In the genomic region with DNA sequence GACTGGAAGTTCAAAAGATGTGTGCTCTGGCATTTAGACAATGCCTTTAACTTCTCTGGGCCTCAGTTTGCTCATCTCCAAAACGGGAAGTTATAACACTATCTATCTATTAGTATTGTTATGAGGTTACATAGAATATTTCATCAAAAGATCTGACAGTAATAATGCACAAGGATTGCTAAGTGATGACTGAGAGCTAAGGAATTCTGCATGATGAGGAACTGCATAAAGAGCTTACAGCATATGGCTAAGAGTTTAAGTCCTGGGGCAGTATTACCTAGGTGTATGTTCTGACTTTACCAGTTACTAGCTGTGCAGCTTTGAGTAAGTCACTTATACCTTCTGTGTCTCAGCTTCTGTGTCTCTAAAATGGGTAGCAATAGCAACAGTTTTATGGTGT, we compare ENCODE assay signal across 16 cellular contexts.
DNase-seq lines count a peak whose midpoint lies in the region; TF ChIP-seq lines count a peak whose summit lies in the region.
"Had no signal": no experiment of that assay in that cellular context is flagged by ENCODE, and none has a peak within 500 bp of the region (broad histone marks: within the 10 kb centered on the region; RNA-seq: fewer than 3 reads in every experiment).

No MANE protein-coding gene starts in this region.

- H3K27me3 ChIP-seq in GM23248 (replicated peaks; ENCODE audit: insufficient read depth) (peaks cover 18% of the 10 kb centered on the region), A673 (replicated peaks; ENCODE audit: insufficient read depth, low read depth, low read length, poor library complexity) (no peaks in the 10 kb centered on the region)
- H3K27me3 ChIP-seq: adrenal gland had no signal

- CTCF ChIA-PET in A673 (lab: Charles Lee), result no interaction called here

- peaks cover 16% of the 10 kb centered on the region for H3K27me3 Mint-ChIP-seq in type B pancreatic cell

- H3K9me2 ChIP-seq in GM23248 (ENCODE audit: insufficient read depth), result no peaks in the 10 kb centered on the region

- intact Hi-C loops in A673 (cut with micrococcal nuclease; ENCODE audit: unreplicated experiment) (no loop called here), cardiac septum (cut with DNase I) (no loop called here)

- no peaks in the 10 kb centered on the region for H3K9me3 ChIP-seq in GM23248 (ENCODE audit: low read depth)
- no peaks in the 10 kb centered on the region for H3K9me3 ChIP-seq in A673 (ENCODE audit: low read depth, low read length, poor library complexity, severe bottlenecking)
- H3K9me3 ChIP-seq: adrenal gland had no signal

- H3K27ac ChIP-seq in GM23248 (no peak overlapping the region), A673 (ENCODE audit: low read depth, low read length, poor library complexity, severe bottlenecking) (no peak overlapping the region)
- H3K27ac ChIP-seq: adrenal gland had no signal

- in situ Hi-C loops in GM23248 (cut with MboI), result no loop called here

- H3K79me2 ChIP-seq in GM23248 (ENCODE audit: insufficient read depth), result no peaks in the 10 kb centered on the region

- H3K4me3 Mint-ChIP-seq in type B pancreatic cell, result no peak overlapping the region
- H3K4me3 Mint-ChIP-seq: activated T-helper 17 cell treated with anti-CD3 and anti-CD28 coated beads, Interleukin-2, amount 50 U/mL, for 72 hours had no signal

- H3K4me3 ChIP-seq in GM23248 (no peak overlapping the region), epithelial cell of esophagus (ENCODE audit: low read length) (no peak overlapping the region), retinal pigment epithelial cell (ENCODE audit: low read length) (no peak overlapping the region), A673 (ENCODE audit: low read depth, low read length, poor library complexity, severe bottlenecking) (no peak overlapping the region)
- H3K4me3 ChIP-seq: adrenal gland had no signal

- no TSS peak for BruUV-seq in A673 (replicated peaks; lab: Mats Ljungman, UMichigan)

- WGBS in GM23248 (ENCODE audit: low coverage in 1 of 2, low lambda C conversion rate in 2 of 2, missing lambda C conversion rate in 2 of 2), 2 experiments, result 24 to 44% methylated on average over 1 of the region's 1 CpG

- H3K4me1 Mint-ChIP-seq in type B pancreatic cell (ENCODE audit: unreplicated experiment), result peaks cover 7% of the 10 kb centered on the region

- H3K9ac ChIP-seq in GM23248, result no peak overlapping the region

- TF ChIP-seq CTCF in epithelial cell of esophagus (IDR thresholded peaks at IDR 0.05; ENCODE audit: insufficient read depth, low read depth, low read length, missing control alignments), result no peak
- no peak for TF ChIP-seq CTCF in retinal pigment epithelial cell (conservative IDR thresholded peaks at IDR 0.05; ENCODE audit: low read depth, low read length)
- TF ChIP-seq CTCF in A673 (conservative IDR thresholded peaks at IDR 0.05; ENCODE audit: low read depth, low read length), result no peak
- no peak for TF ChIP-seq CTCF in type B pancreatic cell (conservative IDR thresholded peaks at IDR 0.05)

- no peaks in the 10 kb centered on the region for H3K36me3 Mint-ChIP-seq in type B pancreatic cell

- H3K27ac Mint-ChIP-seq in type B pancreatic cell, result no peak overlapping the region
- H3K27ac Mint-ChIP-seq: activated T-helper 17 cell treated with anti-CD3 and anti-CD28 coated beads, Interleukin-2, amount 50 U/mL, for 72 hours had no signal

- no peak overlapping the region for H3K4me2 ChIP-seq in GM23248 (ENCODE audit: unreplicated experiment)

- H4K20me1 ChIP-seq in GM23248 (ENCODE audit: insufficient read depth), result no peaks in the 10 kb centered on the region

- H2AFZ ChIP-seq in GM23248, result no peak overlapping the region

- H3F3A ChIP-seq in GM23248 (ENCODE audit: insufficient read depth), result peaks cover 19% of the 10 kb centered on the region

- DNase-seq in GM23248, result peak; percentile 38
- peak; percentile 13 for DNase-seq in RPMI7951 (ENCODE audit: low read depth)
- peak; percentile 94 for DNase-seq in epithelial cell of esophagus (ENCODE audit: low read depth)
- DNase-seq in retinal pigment epithelial cell (ENCODE audit: low read depth), result peak; percentile 48
- no peak for DNase-seq in A673 (ENCODE audit: low spot score)
- no peak for DNase-seq in cardiac septum (ENCODE audit: low spot score)
- DNase-seq in type B pancreatic cell (ENCODE audit: extremely low spot score, unreplicated experiment), result no peak
- DNase-seq: adrenal gland; C1 segment of cervical spinal cord; DMS153; GOT3; NCI-H446; SHP77; stimulated activated CD4-positive, alpha-beta T cell treated with anti-CD3 and anti-CD28 coated beads, Interleukin-4, amount 100 ng/mL, for 24 hours; T-helper 2 cell had no signal

- POLR2A ChIA-PET in A673 (lab: Charles Lee; ENCODE audit: low non-redundant PET), result no interaction called here

- H3K4me1 ChIP-seq in GM23248 (ENCODE audit: insufficient read depth) (peaks cover 10% of the 10 kb centered on the region), A673 (ENCODE audit: insufficient read depth, low read length, poor library complexity, severe bottlenecking) (peaks cover 19% of the 10 kb centered on the region)
- H3K4me1 ChIP-seq: adrenal gland had no signal

- H3K9me3 Mint-ChIP-seq in type B pancreatic cell, result no peaks in the 10 kb centered on the region
- H3K9me3 Mint-ChIP-seq: activated T-helper 17 cell treated with anti-CD3 and anti-CD28 coated beads, Interleukin-2, amount 50 U/mL, for 72 hours had no signal

- H3K36me3 ChIP-seq in GM23248 (ENCODE audit: low read depth) (no peaks in the 10 kb centered on the region), A673 (ENCODE audit: insufficient read depth, low read length, poor library complexity, severe bottlenecking) (no peaks in the 10 kb centered on the region)
- H3K36me3 ChIP-seq: adrenal gland had no signal

Comparison
In these comparisons a context has a peak if more than half of its experiments do, and no peak if none do; other contexts are left out.
1. DNase-seq: peak in GM23248 (single experiment), RPMI7951 (single experiment), epithelial cell of esophagus (single experiment) and retinal pigment epithelial cell (single experiment); none in A673 (single experiment), cardiac septum (single experiment) and type B pancreatic cell (single experiment).